ENCODE assay signal across 16 cellular contexts in genomic region chr1:77175230-77175844, GRCh38. TPM values are rescaled to one million over a fixed set of nuclear protein-coding genes. Genes with fewer than 3 reads are reported as not detected.
DNase-seq lines count a peak whose midpoint lies in the region; ATAC-seq, FAIRE-seq and TF ChIP-seq lines count a peak whose summit lies in the region.
"Had no signal": no experiment of that assay in that cellular context is flagged by ENCODE, and none has a peak within 500 bp of the region (broad histone marks: within the 10 kb centered on the region; RNA-seq: fewer than 3 reads in every experiment).

No MANE protein-coding gene starts in this region.

- H3K56ac ChIP-seq in H1 (replicated peaks; ENCODE audit: insufficient read length, low read depth, low read length): no peak overlapping the region

- no peak overlapping the region for H2BK20ac ChIP-seq in H1 (ENCODE audit: low read length)

- no peaks in the 10 kb centered on the region for H3K36me3 Mint-ChIP-seq in Calu3 (ENCODE audit: insufficient read depth, unreplicated experiment)

- TF ChIP-seq EP300 in H1 (IDR thresholded peaks at IDR 0.05; ENCODE audit: borderline replicate concordance in 1 of 2, low read depth in 2 of 2, low read length in 2 of 2): no peak

- H3K23ac ChIP-seq in H1 (ENCODE audit: insufficient read length): no peak overlapping the region

- H3K9me3 Mint-ChIP-seq in Calu3 (ENCODE audit: low read depth, unreplicated experiment): peaks cover 12% of the 10 kb centered on the region

- no peaks in the 10 kb centered on the region for H3K4me1 Mint-ChIP-seq in Calu3 (ENCODE audit: low read depth, unreplicated experiment)

- WGBS in H1 (ENCODE audit: extremely low coverage in 1 of 2, insufficient coverage in 1 of 2, insufficient read length in 1 of 2, insufficient replicate concordance in 2 of 2, low coverage in 1 of 2, low lambda C conversion rate in 2 of 2, missing lambda C conversion rate in 1 of 2), 2 experiments: 88% methylated on average over 3 of the region's 3 CpGs; no CpG with 5 or more reads in 1 of the 2 experiments
- 93 to 94% methylated on average over 3 of the region's 3 CpGs for WGBS in thyroid gland, 2 donors

- H3K9ac ChIP-seq in H1 (replicated peaks in 1 of 4; ENCODE audit: extremely low read depth in 1 of 4, low read depth in 3 of 4, low read length in 3 of 4): no peak overlapping the region

- no peak for FAIRE-seq in H1 (lab: Jason Lieb, UNC)
- FAIRE-seq: frontal cortex, keratinocyte had no signal

- DNase-seq in A172 (ENCODE audit: low spot score): peak; percentile 3
- peak; percentile 11 for DNase-seq in Calu3
- peak; percentile 21 for DNase-seq in NCI-H226
- no peak for DNase-seq in H1 (ENCODE audit: low read depth in 1 of 2, low spot score in 2 of 2)
- no peak for DNase-seq in tibial artery
- no peak for DNase-seq in thyroid gland
- no peak for DNase-seq in upper lobe of right lung
- no peak for DNase-seq in glomerular visceral epithelial cell (ENCODE audit: extremely low spot score)
- DNase-seq: adrenal gland; C1 segment of cervical spinal cord; stimulated activated CD4-positive, alpha-beta T cell treated with anti-CD3 and anti-CD28 coated beads, Interleukin-4, amount 100 ng/mL, for 4 hours; stimulated activated naive CD4-positive, alpha-beta T cell treated with Interleukin-2 at 50 U/mL for 16 hours had no signal

- no peak overlapping the region for H3K4me3 Mint-ChIP-seq in Calu3 (ENCODE audit: low read depth, unreplicated experiment)

- H3K4me3 ChIP-seq in H1 (ENCODE audit: extremely low read depth in 1 of 4, insufficient read depth in 2 of 4, low read depth in 3 of 4, low read length in 4 of 4) (peak overlapping the region in 1 of 4 experiments; percentile 26; a peak in 1 of 8 replicates), tibial artery (no peak overlapping the region), thyroid gland (replicated peaks in 1 of 3) (no peak overlapping the region), upper lobe of right lung (no peak overlapping the region)
- H3K4me3 ChIP-seq: adrenal gland, coronary artery had no signal

- POLR2A ChIA-PET in H1 (lab: Charles Lee; ENCODE audit: partially characterized antibody): no interaction called here

- no peak overlapping the region for H3K4ac ChIP-seq in H1 (replicated peaks; ENCODE audit: insufficient read length, low read depth, low read length)

- H4K5ac ChIP-seq in H1 (ENCODE audit: insufficient read length, low read depth, low read length): no peak overlapping the region

- H3K27ac ChIP-seq in H1 (ENCODE audit: low read depth, low read length): no peak overlapping the region
- H3K27ac ChIP-seq in tibial artery: no peak overlapping the region
- no peak overlapping the region for H3K27ac ChIP-seq in thyroid gland
- H3K27ac ChIP-seq in upper lobe of right lung: no peak overlapping the region
- H3K27ac ChIP-seq: adrenal gland, coronary artery, VCaP had no signal

- intact Hi-C loops in Calu3 (cut with micrococcal nuclease; ENCODE audit: unreplicated experiment) (no loop called here), tibial artery (cut with DNase I; ENCODE audit: low total_unique reads) (no loop called here), thyroid gland (cut with DNase I) (no loop called here), upper lobe of right lung (cut with DNase I) (no loop called here)

- ATAC-seq in upper lobe of right lung: no peak

- no peak overlapping the region for H4K91ac ChIP-seq in H1 (replicated peaks; ENCODE audit: insufficient read length, low read length)

- no peak overlapping the region for H3K4me2 ChIP-seq in H1 (ENCODE audit: insufficient read depth in 1 of 2, low read depth in 2 of 2, low read length in 2 of 2)

- no peak for TF ChIP-seq RAD21 in H1 (IDR thresholded peaks at IDR 0.05 in 1 of 2, conservative IDR thresholded peaks at IDR 0.05 in 1 of 2; ENCODE audit: low read depth in 2 of 2, low read length in 2 of 2)

- no peak overlapping the region for H2BK15ac ChIP-seq in H1 (ENCODE audit: low read length)

- H3K36me3 ChIP-seq in H1 (ENCODE audit: control insufficient read depth in 2 of 4, insufficient read depth in 4 of 4, low read length in 3 of 4): peaks cover 0 to 7% (median 3%) of the 10 kb centered on the region in 4 experiments; a peak in 4 of 8 replicates
- H3K36me3 ChIP-seq in tibial artery: no peaks in the 10 kb centered on the region
- H3K36me3 ChIP-seq in thyroid gland: no peaks in the 10 kb centered on the region
- no peaks in the 10 kb centered on the region for H3K36me3 ChIP-seq in upper lobe of right lung
- H3K36me3 ChIP-seq: adrenal gland had no signal

- no peak overlapping the region for H2BK5ac ChIP-seq in H1 (ENCODE audit: low read depth, low read length)

- H3K14ac ChIP-seq in H1 (ENCODE audit: insufficient read length): no peak overlapping the region

- H3K79me1 ChIP-seq in H1 (ENCODE audit: low read depth, low read length): no peaks in the 10 kb centered on the region

- H3K27me3 ChIP-seq in H1 (replicated peaks in 1 of 4; ENCODE audit: control insufficient read depth in 3 of 4, extremely low read depth in 1 of 4, insufficient read depth in 3 of 4, low read length in 3 of 4): no peaks in the 10 kb centered on the region
- H3K27me3 ChIP-seq in tibial artery: no peaks in the 10 kb centered on the region
- H3K27me3 ChIP-seq in thyroid gland: no peaks in the 10 kb centered on the region
- no peaks in the 10 kb centered on the region for H3K27me3 ChIP-seq in upper lobe of right lung
- H3K27me3 ChIP-seq: adrenal gland had no signal

- no peaks in the 10 kb centered on the region for H3K23me2 ChIP-seq in H1 (ENCODE audit: low read depth, low read length)

- no peak overlapping the region for H2AK5ac ChIP-seq in H1 (ENCODE audit: low read depth, low read length)

- no peak overlapping the region for H2AFZ ChIP-seq in H1 (ENCODE audit: low read length)

- BruUV-seq in Calu3 (replicated peaks; lab: Mats Ljungman, UMichigan): no TSS peak

- no peak overlapping the region for H2BK120ac ChIP-seq in H1 (replicated peaks; ENCODE audit: low read depth, low read length)

- H4K20me1 ChIP-seq in H1 (replicated peaks in 1 of 2; ENCODE audit: control insufficient read depth in 1 of 2, insufficient read depth in 2 of 2, low read length in 2 of 2): no peaks in the 10 kb centered on the region

- H3K18ac ChIP-seq in H1 (ENCODE audit: extremely low read depth, low read length): no peak overlapping the region

- no peaks in the 10 kb centered on the region for H3K79me2 ChIP-seq in H1 (ENCODE audit: control insufficient read depth in 1 of 2, insufficient read depth in 2 of 2, low read length in 2 of 2)

- TF ChIP-seq POLR2A in H1 (IDR thresholded peaks at IDR 0.05; ENCODE audit: control extremely low read depth in 1 of 2, low read depth in 2 of 2, low read length in 2 of 2) (no peak), thyroid gland (IDR thresholded peaks at IDR 0.05) (no peak)

- H3K27me3 Mint-ChIP-seq in Calu3 (ENCODE audit: unreplicated experiment): no peaks in the 10 kb centered on the region

- no peak overlapping the region for H2BK12ac ChIP-seq in H1 (ENCODE audit: low read depth, low read length)

- H4K8ac ChIP-seq in H1 (ENCODE audit: extremely low read depth, insufficient read depth, low read length): no peak overlapping the region

- TF ChIP-seq CTCF in Calu3 (IDR thresholded peaks at IDR 0.05; ENCODE audit: unreplicated experiment) (no peak), H1 (IDR thresholded peaks at IDR 0.05; ENCODE audit: control extremely low read depth in 1 of 3, insufficient read depth in 1 of 3, low read depth in 1 of 3, low read length in 3 of 3) (no peak), tibial artery (IDR thresholded peaks at IDR 0.05) (no peak), thyroid gland (IDR thresholded peaks at IDR 0.05) (no peak), upper lobe of right lung (IDR thresholded peaks at IDR 0.05) (no peak)

- H3K4me1 ChIP-seq in H1 (replicated peaks in 1 of 4; ENCODE audit: control insufficient read depth in 3 of 4, insufficient read depth in 4 of 4, low read length in 3 of 4): no peaks in the 10 kb centered on the region
- H3K4me1 ChIP-seq in tibial artery: no peaks in the 10 kb centered on the region
- H3K4me1 ChIP-seq in thyroid gland: no peaks in the 10 kb centered on the region
- no peaks in the 10 kb centered on the region for H3K4me1 ChIP-seq in upper lobe of right lung
- H3K4me1 ChIP-seq: adrenal gland had no signal

- CTCF ChIA-PET in Calu3 (lab: Charles Lee): no interaction called here
- CTCF ChIA-PET in H1 (lab: Charles Lee; ENCODE audit: partially characterized antibody): interaction anchor here (0.6 to 0.8 kb wide), 2 partner anchors 26 to 294 kb away, joined by 3 read pairs; no protein-coding TSS in a partner anchor

- H3K27ac Mint-ChIP-seq in Calu3 (ENCODE audit: unreplicated experiment): no peak overlapping the region

- H3K9me3 ChIP-seq in H1 (ENCODE audit: insufficient read depth in 2 of 2, low read depth in 1 of 2, low read length in 1 of 2) (peaks cover 41 to 55% of the 10 kb centered on the region in 2 experiments), tibial artery (no peaks in the 10 kb centered on the region), thyroid gland (no peaks in the 10 kb centered on the region), upper lobe of right lung (peaks cover 8% of the 10 kb centered on the region)

TF ChIP-seq in H1, 55 proteins besides CTCF, POLR2A, EP300 and RAD21:
- TF ChIP-seq TBP (IDR thresholded peaks at IDR 0.05; ENCODE audit: low read depth, low read length) (no peak), POU5F1 (IDR thresholded peaks at IDR 0.05; ENCODE audit: low read depth, low read length) (no peak), TCF12 (IDR thresholded peaks at IDR 0.05; ENCODE audit: low read depth, low read length) (0 out of 2 replicates have a peak, but pooled peaks have one; percentile 10), MAFK (IDR thresholded peaks at IDR 0.05; ENCODE audit: low read depth, low read length) (no peak)

RNA-seq across cellular contexts. Expression of gene PIGK, which starts 43.9 kb away (rescaled TPM):
- 25.7 and 28.8 TPM in 2 replicates for total RNA-seq in A172 (2014; rRNA removed; shearing (Covaris generic))
- total RNA-seq in Calu3 (2022) (37.8 and 41.8 TPM in 2 replicates), thyroid gland (10 to 100 TPM; 23.5 to 41.0 (median 28.3) TPM), upper lobe of right lung (29.9 TPM)
- 22.7 and 23.2 TPM in 2 replicates for total RNA-seq in H1 (2021; fragmentation: NEBNext Ultra II Directional; extraction: Animal tissue kit (Norgen Biotek cat#: 25700))
- polyA plus RNA-seq in H1 (2011; rRNA removed): 5.0 and 5.6 TPM in 2 replicates
- 9.3 TPM for polyA plus RNA-seq in H1 (2011; cell fraction: cytosol; rRNA removed)
- polyA plus RNA-seq in H1 (2011; cell fraction: nucleus; rRNA removed): 2.9 TPM
- polyA plus RNA-seq in H1 (2012, experiment 1 of 2): 8.4 to 13.0 TPM (median 10.1 TPM) in 4 replicates
- 0.66 TPM for polyA plus RNA-seq in H1 (2012, experiment 2 of 2)
- polyA plus RNA-seq in H1 (2013, experiment 1 of 2): 31.7 TPM
- polyA plus RNA-seq in H1 (2013, experiment 2 of 2): 35.2 TPM
- 10.9 and 17.4 TPM in 2 replicates for polyA minus RNA-seq in H1 (2011; rRNA and poly(A)+ RNA removed)
- 17.9 TPM for polyA minus RNA-seq in H1 (2011; cell fraction: cytosol; rRNA and poly(A)+ RNA removed)
- polyA minus RNA-seq in H1 (2011; cell fraction: nucleus; rRNA and poly(A)+ RNA removed): 13.5 TPM

Comparison
In these comparisons a context has a peak if more than half of its experiments do, and no peak if none do; other contexts are left out.
1. DNase-seq: peak in A172 (single experiment), Calu3 (single experiment) and NCI-H226 (single experiment); none in H1 (0 of 2), tibial artery (0 of 2), thyroid gland (0 of 2), upper lobe of right lung (single experiment) and glomerular visceral epithelial cell (single experiment).